30 cellular contexts compared by ENCODE assay signal in the genomic region with DNA sequence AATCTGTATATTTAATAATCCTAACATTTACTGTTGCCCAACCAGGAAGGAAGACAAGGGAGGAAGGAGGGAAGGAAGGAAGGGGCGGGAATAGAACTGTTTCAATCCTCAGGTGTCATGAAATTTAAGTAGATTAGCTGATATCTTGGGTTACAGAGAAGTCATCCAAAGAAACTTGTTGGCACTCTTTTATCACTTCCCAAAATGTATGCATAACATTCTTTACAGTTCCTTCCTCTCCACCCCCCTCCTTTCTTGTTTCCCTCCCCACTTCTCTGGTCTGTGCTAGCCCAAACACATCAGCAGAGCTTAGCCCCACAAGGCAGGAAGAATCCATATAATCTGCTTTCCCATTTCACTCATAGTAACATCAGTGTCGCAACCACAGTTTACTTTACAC.
"Had no signal": no experiment of that assay in that cellular context is flagged by ENCODE, and none has a peak within 500 bp of the region (broad histone marks: within the 10 kb centered on the region; RNA-seq: fewer than 3 reads in every experiment).

No MANE protein-coding gene starts in this region.

- DNase-seq: activated CD4-positive, alpha-beta memory T cell treated with anti-CD3 and anti-CD28 coated beads for 36 hours; activated CD4-positive, alpha-beta T cell treated with anti-CD3 and anti-CD28 coated beads for 4 hours; activated CD4-positive, alpha-beta T cell treated with anti-CD3 and anti-CD28 coated beads, Interleukin-2, amount 50 U/mL, for 1 hour; activated CD8-positive, alpha-beta memory T cell treated with anti-CD3 and anti-CD28 coated beads, Interleukin-2, amount 50 U/mL, for 4 hours; activated gamma-delta T cell treated with Interleukin-2 at 50 U/mL for 16 hours; activated naive CD4-positive, alpha-beta T cell treated with anti-CD3 and anti-CD28 coated beads for 36 hours; activated T-cell treated with anti-CD3 and anti-CD28 coated beads for 4 hours; activated T-cell treated with anti-CD3 and anti-CD28 coated beads, Interleukin-2, amount 50 U/mL, for 4 hours; adrenal gland; body of pancreas; MM.1S; NCI-H1105; NCI-H1417 treated with DMSO at 0.1 percent for 48 hours; NCI-H187 treated with DMSO at 0.1 percent for 48 hours; NCI-H2081; NCI-H2227 treated with DMSO at 0.1 percent for 48 hours; NCI-H446; NCI-H510A treated with DMSO at 0.1 percent for 48 hours; NCI-H526 treated with DMSO at 0.1 percent for 48 hours; NCI-H774; OCI-M1; Right ventricle myocardium superior; SW 1271; T-helper 1 cell; T-helper 2 cell; T-helper 9 cell had no signal

- H3K27ac Mint-ChIP-seq: activated CD4-positive, alpha-beta memory T cell treated with anti-CD3 and anti-CD28 coated beads for 36 hours; activated naive CD4-positive, alpha-beta T cell treated with anti-CD3 and anti-CD28 coated beads for 36 hours; activated naive CD4-positive, alpha-beta T cell treated with anti-CD3 and anti-CD28 coated beads, Interleukin-2, amount 50 U/mL, for 72 hours; activated T-helper 1 cell treated with anti-CD3 and anti-CD28 coated beads, Interleukin-12 subunit alpha, Interleukin-12 subunit beta, Interleukin-2, Interleukin-4 antibody, amounts not matched to agents 30 ng/mL and 10 ng/mL and 1 ng/mL, durations not matched to agents 14 hours and 24 hours and 36 hours; WTC11 had no signal

- H3K36me3 Mint-ChIP-seq: activated CD4-positive, alpha-beta memory T cell treated with anti-CD3 and anti-CD28 coated beads for 36 hours; WTC11 had no signal

- H3K4me3 Mint-ChIP-seq: activated CD4-positive, alpha-beta memory T cell treated with anti-CD3 and anti-CD28 coated beads for 36 hours; activated naive CD4-positive, alpha-beta T cell treated with anti-CD3 and anti-CD28 coated beads for 36 hours; activated T-cell treated with anti-CD3 and anti-CD28 coated beads, Interleukin-2, amount 50 U/mL, for 4 hours; activated T-helper 1 cell treated with anti-CD3 and anti-CD28 coated beads, Interleukin-12 subunit alpha, Interleukin-12 subunit beta, Interleukin-2, Interleukin-4 antibody, amounts not matched to agents 30 ng/mL and 10 ng/mL and 1 ng/mL, durations not matched to agents 14 hours and 24 hours and 36 hours; WTC11 had no signal

- H3K27me3 Mint-ChIP-seq: activated CD4-positive, alpha-beta memory T cell treated with anti-CD3 and anti-CD28 coated beads for 36 hours had no signal

- ATAC-seq: activated CD4-positive, CD25-positive, alpha-beta regulatory T cell treated with anti-CD3 and anti-CD28 coated beads, Interleukin-2, amount 50 U/mL, for 24 hours; activated naive CD4-positive, alpha-beta T cell treated with anti-CD3 and anti-CD28 coated beads, Interleukin-2, amount 50 U/mL, for 72 hours; activated T-cell treated with anti-CD3 and anti-CD28 coated beads, Interleukin-2, amount 50 U/mL, for 4 hours; body of pancreas; WTC11 had no signal

- H3K9me3 Mint-ChIP-seq: activated T-helper 1 cell treated with anti-CD3 and anti-CD28 coated beads, Interleukin-12 subunit alpha, Interleukin-12 subunit beta, Interleukin-2, Interleukin-4 antibody, amounts not matched to agents 30 ng/mL and 10 ng/mL and 1 ng/mL, durations not matched to agents 14 hours and 24 hours and 36 hours; WTC11 had no signal
